Comparison of ENCODE assay signal across 9 cellular contexts in genomic region chr10:11255796-11256444, GRCh38.
DNase-seq lines count a peak whose midpoint lies in the region; ATAC-seq, FAIRE-seq and TF ChIP-seq lines count a peak whose summit lies in the region.
"Had no signal": no experiment of that assay in that cellular context is flagged by ENCODE, and none has a peak within 500 bp of the region (broad histone marks: within the 10 kb centered on the region; RNA-seq: fewer than 3 reads in every experiment).

No MANE protein-coding gene starts in this region.

- no peak overlapping the region for H3K9ac ChIP-seq in kidney (ENCODE audit: low read length in 2 of 2)

- DNase-seq in GM12891 (ENCODE audit: insufficient read length, low spot score) = no peak
- DNase-seq in NCI-H2081 treated with DMSO at 0.1 percent for 48 hours (lab: John Stamatoyannopoulos, UW) = peak; percentile 34
- peak; percentile 70 for DNase-seq in left ventricle myocardium superior
- no peak for DNase-seq in kidney
- no peak for DNase-seq in hippocampal formation (lab: John Stamatoyannopoulos, UW)
- DNase-seq in cerebellum (ENCODE audit: low spot score) = no peak
- DNase-seq: activated CD8-positive, alpha-beta memory T cell treated with anti-CD3 and anti-CD28 coated beads, Interleukin-2, amount 50 U/mL, for 48 hours had no signal

- H3K36me3 ChIP-seq in kidney (ENCODE audit: control insufficient read depth in 1 of 2, insufficient read depth in 2 of 2, low read length in 2 of 2) = no peaks in the 10 kb centered on the region

- FAIRE-seq in GM12891 (lab: Jason Lieb, UNC) (peak; percentile 76), kidney (lab: Jason Lieb, UNC) (no peak)

- ATAC-seq in GM21515 (IDR thresholded peaks at IDR 0.05; ENCODE audit: unreplicated experiment) = peak; percentile 65
- ATAC-seq in left ventricle myocardium superior = peak; percentile 57
- no peak for ATAC-seq in HG02840 (IDR thresholded peaks at IDR 0.05; ENCODE audit: low FRiP score, unreplicated experiment)

- H3K4me3 ChIP-seq in kidney (ENCODE audit: low read length in 2 of 2) = no peak overlapping the region

- no peak for TF ChIP-seq CTCF in kidney (IDR thresholded peaks at IDR 0.05; ENCODE audit: borderline replicate concordance, extremely low read depth, insufficient read depth)

- TF ChIP-seq POLR2A in GM12891 (IDR thresholded peaks at IDR 0.05; ENCODE audit: low read depth, low read length) = no peak

- intact Hi-C loops in left ventricle myocardium superior (cut with micrococcal nuclease) = no loop called here
- intact Hi-C loops in kidney (cut with DNase I) = no loop called here

- H3K4me1 ChIP-seq in kidney (ENCODE audit: control insufficient read depth in 1 of 2, insufficient read depth in 1 of 2, low read depth in 1 of 2, low read length in 2 of 2) = no peaks in the 10 kb centered on the region

- H3K27ac ChIP-seq in kidney (ENCODE audit: low read depth in 2 of 2, low read length in 2 of 2) = no peak overlapping the region

- H3K9me3 ChIP-seq in kidney (ENCODE audit: control insufficient read depth in 1 of 2, low read length in 2 of 2) = no peaks in the 10 kb centered on the region

TF ChIP-seq in GM12891, 5 proteins besides CTCF, POLR2A, EP300 and RAD21:
- TF ChIP-seq POLR2AphosphoS5 (IDR thresholded peaks at IDR 0.05; ENCODE audit: low read depth, low read length) (no peak), PAX5 (IDR thresholded peaks at IDR 0.05; ENCODE audit: insufficient read depth, low read length, severe bottlenecking) (no peak), SPI1 (IDR thresholded peaks at IDR 0.05; ENCODE audit: low read depth, low read length) (peak; percentile 84), TAF1 (IDR thresholded peaks at IDR 0.05; ENCODE audit: low read depth, low read length) (no peak), POU2F2 (IDR thresholded peaks at IDR 0.05; ENCODE audit: low read depth, low read length) (no peak)

Comparison
In these comparisons a context has a peak if more than half of its experiments do, and no peak if none do; other contexts are left out.
1. DNase-seq: peak in NCI-H2081 treated with DMSO at 0.1 percent for 48 hours (single experiment) and left ventricle myocardium superior (single experiment); none in GM12891 (single experiment), kidney (single experiment), hippocampal formation (0 of 2) and cerebellum (single experiment).